Comparison of ENCODE assay signal across 1 cellular context in the genomic region with DNA sequence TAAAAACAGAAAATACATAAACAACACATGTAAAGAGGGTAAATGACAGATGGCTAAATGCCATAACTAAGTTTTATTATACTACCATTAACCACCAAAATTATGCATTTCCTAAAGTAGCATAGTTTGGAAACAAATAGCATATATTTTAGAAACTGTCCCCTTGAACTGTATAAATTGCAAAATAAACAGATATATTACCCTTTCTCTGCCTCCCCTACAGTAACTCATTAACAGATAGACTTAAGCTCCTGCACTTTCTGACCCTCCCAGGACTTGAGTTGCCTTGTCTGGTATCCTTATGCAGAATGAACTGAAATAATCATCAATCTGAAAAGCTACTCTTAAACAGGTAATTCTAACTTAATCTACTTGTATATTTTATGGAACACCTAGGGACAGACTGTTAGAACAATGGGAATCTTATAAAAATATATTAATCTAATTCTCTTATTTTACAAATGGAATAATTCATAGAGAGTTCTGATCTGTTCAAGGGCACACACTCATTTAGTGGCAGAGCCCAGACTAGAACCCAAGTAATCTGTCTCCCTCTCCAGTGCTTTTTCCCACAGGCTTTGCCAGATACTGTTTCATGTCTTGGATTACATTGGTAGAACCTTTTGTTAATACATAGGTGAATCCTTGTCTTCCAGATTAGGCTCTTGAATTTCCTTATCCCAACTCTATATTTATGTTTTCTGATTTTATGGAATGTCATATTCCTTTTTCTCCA.
TF ChIP-seq lines count a peak whose summit lies in the region.

No MANE protein-coding gene starts in this region.

TF ChIP-seq in HepG2, 621 proteins besides CTCF, POLR2A, EP300 and RAD21 (continued from another document and continues in another):
- TF ChIP-seq, protein P1, sequence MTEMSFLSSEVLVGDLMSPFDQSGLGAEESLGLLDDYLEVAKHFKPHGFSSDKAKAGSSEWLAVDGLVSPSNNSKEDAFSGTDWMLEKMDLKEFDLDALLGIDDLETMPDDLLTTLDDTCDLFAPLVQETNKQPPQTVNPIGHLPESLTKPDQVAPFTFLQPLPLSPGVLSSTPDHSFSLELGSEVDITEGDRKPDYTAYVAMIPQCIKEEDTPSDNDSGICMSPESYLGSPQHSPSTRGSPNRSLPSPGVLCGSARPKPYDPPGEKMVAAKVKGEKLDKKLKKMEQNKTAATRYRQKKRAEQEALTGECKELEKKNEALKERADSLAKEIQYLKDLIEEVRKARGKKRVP (CRISPR knock-in tag; IDR thresholded peaks at IDR 0.05), result peak in 1 of 2 experiments; percentile 16; a peak in 1 of 4 replicates
- TF ChIP-seq, protein P2, sequence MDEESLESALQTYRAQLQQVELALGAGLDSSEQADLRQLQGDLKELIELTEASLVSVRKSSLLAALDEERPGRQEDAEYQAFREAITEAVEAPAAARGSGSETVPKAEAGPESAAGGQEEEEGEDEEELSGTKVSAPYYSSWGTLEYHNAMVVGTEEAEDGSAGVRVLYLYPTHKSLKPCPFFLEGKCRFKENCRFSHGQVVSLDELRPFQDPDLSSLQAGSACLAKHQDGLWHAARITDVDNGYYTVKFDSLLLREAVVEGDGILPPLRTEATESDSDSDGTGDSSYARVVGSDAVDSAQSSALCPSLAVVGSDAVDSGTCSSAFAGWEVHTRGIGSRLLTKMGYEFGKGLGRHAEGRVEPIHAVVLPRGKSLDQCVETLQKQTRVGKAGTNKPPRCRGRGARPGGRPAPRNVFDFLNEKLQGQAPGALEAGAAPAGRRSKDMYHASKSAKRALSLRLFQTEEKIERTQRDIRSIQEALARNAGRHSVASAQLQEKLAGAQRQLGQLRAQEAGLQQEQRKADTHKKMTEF (CRISPR knock-in tag; IDR thresholded peaks at IDR 0.05), result peak; percentile 49; the same call in 1 of the 2 replicates
- TF ChIP-seq ZNF337 (CRISPR knock-in tag; IDR thresholded peaks at IDR 0.05; ENCODE audit: borderline replicate concordance, low read depth), result no peak
- TF ChIP-seq, protein P3, sequence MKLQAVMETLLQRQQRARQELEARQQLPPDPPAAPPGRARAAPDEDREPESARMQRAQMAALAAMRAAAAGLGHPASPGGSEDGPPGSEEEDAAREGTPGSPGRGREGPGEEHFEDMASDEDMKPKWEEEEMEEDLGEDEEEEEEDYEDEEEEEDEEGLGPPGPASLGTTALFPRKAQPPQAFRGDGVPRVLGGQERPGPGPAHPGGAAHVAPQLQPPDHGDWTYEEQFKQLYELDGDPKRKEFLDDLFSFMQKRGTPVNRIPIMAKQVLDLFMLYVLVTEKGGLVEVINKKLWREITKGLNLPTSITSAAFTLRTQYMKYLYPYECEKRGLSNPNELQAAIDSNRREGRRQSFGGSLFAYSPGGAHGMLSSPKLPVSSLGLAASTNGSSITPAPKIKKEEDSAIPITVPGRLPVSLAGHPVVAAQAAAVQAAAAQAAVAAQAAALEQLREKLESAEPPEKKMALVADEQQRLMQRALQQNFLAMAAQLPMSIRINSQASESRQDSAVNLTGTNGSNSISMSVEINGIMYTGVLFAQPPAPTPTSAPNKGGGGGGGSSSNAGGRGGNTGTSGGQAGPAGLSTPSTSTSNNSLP (IDR thresholded peaks at IDR 0.05; ENCODE audit: low read depth, low read length), result peak; percentile 57; the same call in 1 of the 2 replicates
- TF ChIP-seq ZNF101 (CRISPR knock-in tag; IDR thresholded peaks at IDR 0.05; ENCODE audit: borderline replicate concordance, low read depth), result no peak
- TF ChIP-seq SOX13 (IDR thresholded peaks at IDR 0.05), result no peak
- peak in 1 of 2 experiments; percentile 48; a peak in 1 of 4 replicates for TF ChIP-seq SOX13 (CRISPR knock-in tag; conservative IDR thresholded peaks at IDR 0.05 in 1 of 2, IDR thresholded peaks at IDR 0.05 in 1 of 2)
- TF ChIP-seq KDM5B (CRISPR knock-in tag; IDR thresholded peaks at IDR 0.05; ENCODE audit: borderline replicate concordance), result no peak
- no peak for TF ChIP-seq ZC3H4 (CRISPR knock-in tag; IDR thresholded peaks at IDR 0.05; ENCODE audit: borderline replicate concordance)
- no peak for TF ChIP-seq FOXC1 (CRISPR knock-in tag; IDR thresholded peaks at IDR 0.05; ENCODE audit: borderline replicate concordance)
- TF ChIP-seq, protein P4, sequence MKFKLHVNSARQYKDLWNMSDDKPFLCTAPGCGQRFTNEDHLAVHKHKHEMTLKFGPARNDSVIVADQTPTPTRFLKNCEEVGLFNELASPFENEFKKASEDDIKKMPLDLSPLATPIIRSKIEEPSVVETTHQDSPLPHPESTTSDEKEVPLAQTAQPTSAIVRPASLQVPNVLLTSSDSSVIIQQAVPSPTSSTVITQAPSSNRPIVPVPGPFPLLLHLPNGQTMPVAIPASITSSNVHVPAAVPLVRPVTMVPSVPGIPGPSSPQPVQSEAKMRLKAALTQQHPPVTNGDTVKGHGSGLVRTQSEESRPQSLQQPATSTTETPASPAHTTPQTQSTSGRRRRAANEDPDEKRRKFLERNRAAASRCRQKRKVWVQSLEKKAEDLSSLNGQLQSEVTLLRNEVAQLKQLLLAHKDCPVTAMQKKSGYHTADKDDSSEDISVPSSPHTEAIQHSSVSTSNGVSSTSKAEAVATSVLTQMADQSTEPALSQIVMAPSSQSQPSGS (CRISPR knock-in tag; IDR thresholded peaks at IDR 0.05), result peak; percentile 26; the same call in 1 of the 2 replicates
- TF ChIP-seq ZMYM3 (CRISPR knock-in tag; IDR thresholded peaks at IDR 0.05), result no peak
- TF ChIP-seq, protein P5, sequence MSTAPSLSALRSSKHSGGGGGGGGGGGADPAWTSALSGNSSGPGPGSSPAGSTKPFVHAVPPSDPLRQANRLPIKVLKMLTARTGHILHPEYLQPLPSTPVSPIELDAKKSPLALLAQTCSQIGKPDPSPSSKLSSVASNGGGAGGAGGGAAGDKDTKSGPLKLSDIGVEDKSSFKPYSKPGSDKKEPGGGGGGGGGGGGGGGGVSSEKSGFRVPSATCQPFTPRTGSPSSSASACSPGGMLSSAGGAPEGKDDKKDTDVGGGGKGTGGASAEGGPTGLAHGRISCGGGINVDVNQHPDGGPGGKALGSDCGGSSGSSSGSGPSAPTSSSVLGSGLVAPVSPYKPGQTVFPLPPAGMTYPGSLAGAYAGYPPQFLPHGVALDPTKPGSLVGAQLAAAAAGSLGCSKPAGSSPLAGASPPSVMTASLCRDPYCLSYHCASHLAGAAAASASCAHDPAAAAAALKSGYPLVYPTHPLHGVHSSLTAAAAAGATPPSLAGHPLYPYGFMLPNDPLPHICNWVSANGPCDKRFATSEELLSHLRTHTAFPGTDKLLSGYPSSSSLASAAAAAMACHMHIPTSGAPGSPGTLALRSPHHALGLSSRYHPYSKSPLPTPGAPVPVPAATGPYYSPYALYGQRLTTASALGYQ (CRISPR knock-in tag; IDR thresholded peaks at IDR 0.05), result 0 out of 2 replicates have a peak, but pooled peaks have one; percentile 9
- peak; percentile 35 for TF ChIP-seq AGO2 (optimal IDR thresholded peaks at IDR 0.05; ENCODE audit: low read depth, low read length)
- TF ChIP-seq, protein P6, sequence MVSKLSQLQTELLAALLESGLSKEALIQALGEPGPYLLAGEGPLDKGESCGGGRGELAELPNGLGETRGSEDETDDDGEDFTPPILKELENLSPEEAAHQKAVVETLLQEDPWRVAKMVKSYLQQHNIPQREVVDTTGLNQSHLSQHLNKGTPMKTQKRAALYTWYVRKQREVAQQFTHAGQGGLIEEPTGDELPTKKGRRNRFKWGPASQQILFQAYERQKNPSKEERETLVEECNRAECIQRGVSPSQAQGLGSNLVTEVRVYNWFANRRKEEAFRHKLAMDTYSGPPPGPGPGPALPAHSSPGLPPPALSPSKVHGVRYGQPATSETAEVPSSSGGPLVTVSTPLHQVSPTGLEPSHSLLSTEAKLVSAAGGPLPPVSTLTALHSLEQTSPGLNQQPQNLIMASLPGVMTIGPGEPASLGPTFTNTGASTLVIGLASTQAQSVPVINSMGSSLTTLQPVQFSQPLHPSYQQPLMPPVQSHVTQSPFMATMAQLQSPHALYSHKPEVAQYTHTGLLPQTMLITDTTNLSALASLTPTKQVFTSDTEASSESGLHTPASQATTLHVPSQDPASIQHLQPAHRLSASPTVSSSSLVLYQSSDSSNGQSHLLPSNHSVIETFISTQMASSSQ (IDR thresholded peaks at IDR 0.05; ENCODE audit: low read depth), result peak; percentile 81; the same call in 1 of the 2 replicates
- TF ChIP-seq, protein P6 (CRISPR knock-in tag; IDR thresholded peaks at IDR 0.05; ENCODE audit: borderline replicate concordance), result peak; percentile 29; the same call in 1 of the 2 replicates
- TF ChIP-seq SUZ12 (IDR thresholded peaks at IDR 0.05; ENCODE audit: low read depth, low read length), result no peak
- TF ChIP-seq ISL2 (CRISPR knock-in tag; IDR thresholded peaks at IDR 0.05), result peak; percentile 55; the same call in 1 of the 2 replicates
- peak; percentile 60; the same call in 1 of the 2 replicates for TF ChIP-seq HNF4A (CRISPR knock-in tag; IDR thresholded peaks at IDR 0.05)
- no peak for TF ChIP-seq POGZ (CRISPR knock-in tag; IDR thresholded peaks at IDR 0.05)
- TF ChIP-seq, protein P7, sequence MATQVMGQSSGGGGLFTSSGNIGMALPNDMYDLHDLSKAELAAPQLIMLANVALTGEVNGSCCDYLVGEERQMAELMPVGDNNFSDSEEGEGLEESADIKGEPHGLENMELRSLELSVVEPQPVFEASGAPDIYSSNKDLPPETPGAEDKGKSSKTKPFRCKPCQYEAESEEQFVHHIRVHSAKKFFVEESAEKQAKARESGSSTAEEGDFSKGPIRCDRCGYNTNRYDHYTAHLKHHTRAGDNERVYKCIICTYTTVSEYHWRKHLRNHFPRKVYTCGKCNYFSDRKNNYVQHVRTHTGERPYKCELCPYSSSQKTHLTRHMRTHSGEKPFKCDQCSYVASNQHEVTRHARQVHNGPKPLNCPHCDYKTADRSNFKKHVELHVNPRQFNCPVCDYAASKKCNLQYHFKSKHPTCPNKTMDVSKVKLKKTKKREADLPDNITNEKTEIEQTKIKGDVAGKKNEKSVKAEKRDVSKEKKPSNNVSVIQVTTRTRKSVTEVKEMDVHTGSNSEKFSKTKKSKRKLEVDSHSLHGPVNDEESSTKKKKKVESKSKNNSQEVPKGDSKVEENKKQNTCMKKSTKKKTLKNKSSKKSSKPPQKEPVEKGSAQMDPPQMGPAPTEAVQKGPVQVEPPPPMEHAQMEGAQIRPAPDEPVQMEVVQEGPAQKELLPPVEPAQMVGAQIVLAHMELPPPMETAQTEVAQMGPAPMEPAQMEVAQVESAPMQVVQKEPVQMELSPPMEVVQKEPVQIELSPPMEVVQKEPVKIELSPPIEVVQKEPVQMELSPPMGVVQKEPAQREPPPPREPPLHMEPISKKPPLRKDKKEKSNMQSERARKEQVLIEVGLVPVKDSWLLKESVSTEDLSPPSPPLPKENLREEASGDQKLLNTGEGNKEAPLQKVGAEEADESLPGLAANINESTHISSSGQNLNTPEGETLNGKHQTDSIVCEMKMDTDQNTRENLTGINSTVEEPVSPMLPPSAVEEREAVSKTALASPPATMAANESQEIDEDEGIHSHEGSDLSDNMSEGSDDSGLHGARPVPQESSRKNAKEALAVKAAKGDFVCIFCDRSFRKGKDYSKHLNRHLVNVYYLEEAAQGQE (IDR thresholded peaks at IDR 0.05; ENCODE audit: borderline replicate concordance in 1 of 2, low read depth in 1 of 2, low read length in 2 of 2), result 0 out of 4 replicates have a peak, but pooled peaks of 1 of the 2 experiments have one; percentile 43
- 0 out of 2 replicates have a peak, but pooled peaks have one; percentile 16 for TF ChIP-seq SATB2 (CRISPR knock-in tag; IDR thresholded peaks at IDR 0.05)
- TF ChIP-seq RBFOX2 (IDR thresholded peaks at IDR 0.05; ENCODE audit: low read depth, low read length), result peak; percentile 75
- TF ChIP-seq, protein P8, sequence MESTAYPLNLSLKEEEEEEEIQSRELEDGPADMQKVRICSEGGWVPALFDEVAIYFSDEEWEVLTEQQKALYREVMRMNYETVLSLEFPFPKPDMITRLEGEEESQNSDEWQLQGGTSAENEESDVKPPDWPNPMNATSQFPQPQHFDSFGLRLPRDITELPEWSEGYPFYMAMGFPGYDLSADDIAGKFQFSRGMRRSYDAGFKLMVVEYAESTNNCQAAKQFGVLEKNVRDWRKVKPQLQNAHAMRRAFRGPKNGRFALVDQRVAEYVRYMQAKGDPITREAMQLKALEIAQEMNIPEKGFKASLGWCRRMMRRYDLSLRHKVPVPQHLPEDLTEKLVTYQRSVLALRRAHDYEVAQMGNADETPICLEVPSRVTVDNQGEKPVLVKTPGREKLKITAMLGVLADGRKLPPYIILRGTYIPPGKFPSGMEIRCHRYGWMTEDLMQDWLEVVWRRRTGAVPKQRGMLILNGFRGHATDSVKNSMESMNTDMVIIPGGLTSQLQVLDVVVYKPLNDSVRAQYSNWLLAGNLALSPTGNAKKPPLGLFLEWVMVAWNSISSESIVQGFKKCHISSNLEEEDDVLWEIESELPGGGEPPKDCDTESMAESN (CRISPR knock-in tag; conservative IDR thresholded peaks at IDR 0.05), result no peak
- TF ChIP-seq, protein P9, sequence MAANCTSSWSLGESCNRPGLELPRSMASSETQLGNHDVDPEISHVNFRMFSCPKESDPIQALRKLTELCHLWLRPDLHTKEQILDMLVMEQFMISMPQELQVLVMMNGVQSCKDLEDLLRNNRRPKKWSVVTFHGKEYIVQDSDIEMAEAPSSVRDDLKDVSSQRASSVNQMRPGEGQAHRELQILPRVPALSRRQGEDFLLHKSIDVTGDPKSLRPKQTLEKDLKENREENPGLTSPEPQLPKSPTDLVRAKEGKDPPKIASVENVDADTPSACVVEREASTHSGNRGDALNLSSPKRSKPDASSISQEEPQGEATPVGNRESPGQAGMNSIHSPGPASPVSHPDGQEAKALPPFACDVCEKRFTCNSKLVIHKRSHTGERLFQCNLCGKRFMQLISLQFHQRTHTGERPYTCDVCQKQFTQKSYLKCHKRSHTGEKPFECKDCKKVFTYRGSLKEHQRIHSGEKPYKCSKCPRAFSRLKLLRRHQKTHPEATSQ (CRISPR knock-in tag; IDR thresholded peaks at IDR 0.05; ENCODE audit: borderline replicate concordance), result no peak
- TF ChIP-seq DPF2 (CRISPR knock-in tag; IDR thresholded peaks at IDR 0.05; ENCODE audit: borderline replicate concordance, low read depth), result no peak
- TF ChIP-seq TAF1 (CRISPR knock-in tag; IDR thresholded peaks at IDR 0.05), result 0 out of 2 replicates have a peak, but pooled peaks have one; percentile 16
